ENCODE assay signal across 8 cellular contexts in genomic region chr6:29887330-29887818, GRCh38. TPM values are rescaled to one million over a fixed set of nuclear protein-coding genes. Genes with fewer than 3 reads are reported as not detected.
DNase-seq lines count a peak whose midpoint lies in the region; ATAC-seq and TF ChIP-seq lines count a peak whose summit lies in the region.

No MANE protein-coding gene starts in this region.

- H3K36me3 Mint-ChIP-seq in WTC11 (peaks cover 14% of the 10 kb centered on the region), memory B cell (peaks cover 16% of the 10 kb centered on the region)

- H3K9me3 Mint-ChIP-seq in WTC11 (peaks cover 15% of the 10 kb centered on the region), memory B cell (no peaks in the 10 kb centered on the region)

- H3K27me3 Mint-ChIP-seq in WTC11 (ENCODE audit: low read depth) (peaks cover 91% of the 10 kb centered on the region), memory B cell (no peaks in the 10 kb centered on the region)

- DNase-seq in Right ventricle myocardium inferior (ENCODE audit: missing footprints): no peak
- no peak for DNase-seq in cardiac septum (ENCODE audit: low spot score)
- peak; percentile 52 for DNase-seq in WTC11 (ENCODE audit: low spot score)
- DNase-seq in ecto neural progenitor cell (ENCODE audit: low spot score): peak; percentile 56
- peak; percentile 34 to 58 for DNase-seq in memory B cell (ENCODE audit: low spot score in 2 of 2)
- no peak for DNase-seq in thoracic aorta (ENCODE audit: low spot score)
- DNase-seq in NOMO-1 treated with DMSO at 0.1 percent for 48 hours (lab: John Stamatoyannopoulos, UW; ENCODE audit: unreplicated experiment): no peak

- ATAC-seq in Right ventricle myocardium inferior: peak; percentile 45
- ATAC-seq in HG03175 (IDR thresholded peaks at IDR 0.05; ENCODE audit: unreplicated experiment): peak; percentile 19
- ATAC-seq in WTC11: peak; percentile 70
- ATAC-seq in memory B cell (ENCODE audit: low read depth): peak; percentile 56
- ATAC-seq in thoracic aorta (ENCODE audit: insufficient number of reproducible peaks, low FRiP score, low read depth): peak; percentile 51

- intact Hi-C loops in Right ventricle myocardium inferior (cut with DNase I) (loop anchor here (5.0 kb wide), 2 partner anchors 40 to 90 kb away; no protein-coding TSS in a partner anchor), cardiac septum (cut with DNase I) (loop anchor here (5.0 kb wide), 2 partner anchors 40 to 55 kb away; partner anchors contain the start of gene HLA-A)

- H3K4me1 ChIP-seq in thoracic aorta (ENCODE audit: control insufficient read depth in 1 of 2, low read depth in 2 of 2): peaks cover 0 to 4% of the 10 kb centered on the region in 2 donors

- POLR2A ChIA-PET in WTC11 (lab: Charles Lee): no interaction called here

- no peak overlapping the region for H3K27ac Mint-ChIP-seq in WTC11
- H3K27ac Mint-ChIP-seq in memory B cell: peak overlapping the region; percentile 98

- H3K27me3 ChIP-seq in thoracic aorta (replicated peaks; ENCODE audit: insufficient read depth): no peaks in the 10 kb centered on the region

- no peak for TF ChIP-seq CTCF in WTC11 (IDR thresholded peaks at IDR 0.05)
- no peak for TF ChIP-seq CTCF in thoracic aorta (IDR thresholded peaks at IDR 0.05)

- peak overlapping the region; percentile 76 to 96 for H3K27ac ChIP-seq in thoracic aorta

- H3K4me3 Mint-ChIP-seq in WTC11 (peak overlapping the region; percentile 72), memory B cell (peak overlapping the region; percentile 87)

- CTCF ChIA-PET in WTC11 (lab: Charles Lee): interaction anchor here (1.5 kb wide), 1 partner anchor 191 kb away, joined by 3 read pairs; no protein-coding TSS in a partner anchor

- H3K4me1 Mint-ChIP-seq in WTC11 (peaks cover 4% of the 10 kb centered on the region; the same call in 1 of the 2 replicates), memory B cell (peaks cover 12% of the 10 kb centered on the region)

- H3K4me3 ChIP-seq in thoracic aorta: peak overlapping the region; percentile 86

- no peaks in the 10 kb centered on the region for H3K36me3 ChIP-seq in thoracic aorta

- no peaks in the 10 kb centered on the region for H3K9me3 ChIP-seq in thoracic aorta

TF ChIP-seq in WTC11, 78 proteins besides CTCF, POLR2A, EP300 and RAD21:
- TF ChIP-seq SMAD3 (CRISPR knock-in tag; IDR thresholded peaks at IDR 0.05; ENCODE audit: borderline replicate concordance) (no peak), PRDM15 (CRISPR knock-in tag; IDR thresholded peaks at IDR 0.05) (0 out of 2 replicates have a peak, but pooled peaks have one; percentile 13), NR2C2 (CRISPR knock-in tag; IDR thresholded peaks at IDR 0.05) (no peak)

RNA-seq across cellular contexts. Expression of gene HLA-A, which starts 55.0 kb away (rescaled TPM):
- total RNA-seq in Right ventricle myocardium inferior: 249 TPM
- total RNA-seq in cardiac septum: 268 TPM
- total RNA-seq in WTC11 (2021): 93.2 to 135 TPM (median 134 TPM) in 3 replicates
- total RNA-seq in thoracic aorta: 100 to 1,000 TPM; 525 to 870 TPM

RNA-seq across cellular contexts. Expression of gene HLA-G, which starts 59.7 kb away (rescaled TPM):
- total RNA-seq in Right ventricle myocardium inferior (not detected), cardiac septum (0.62 TPM), WTC11 (2021) (1.1 to 1.7 TPM (median 1.4 TPM) in 3 replicates), thoracic aorta (under 1 TPM in 1 of 2 donors, not detected in 1; 0.85 TPM)

Comparison
In these comparisons a context has a peak if more than half of its experiments do, and no peak if none do; other contexts are left out.
1. ATAC-seq: peak in every context shown above with its lines; median percentile 70 in WTC11; 56 in memory B cell; 51 in thoracic aorta; 45 in Right ventricle myocardium inferior; 19 in HG03175.
2. DNase-seq: peak in WTC11 (single experiment), ecto neural progenitor cell (single experiment) and memory B cell (2 of 2); none in Right ventricle myocardium inferior (single experiment), cardiac septum (single experiment), thoracic aorta (single experiment) and NOMO-1 treated with DMSO at 0.1 percent for 48 hours (single experiment).